Comparison of ENCODE assay signal across 1 cellular context in the genomic region with DNA sequence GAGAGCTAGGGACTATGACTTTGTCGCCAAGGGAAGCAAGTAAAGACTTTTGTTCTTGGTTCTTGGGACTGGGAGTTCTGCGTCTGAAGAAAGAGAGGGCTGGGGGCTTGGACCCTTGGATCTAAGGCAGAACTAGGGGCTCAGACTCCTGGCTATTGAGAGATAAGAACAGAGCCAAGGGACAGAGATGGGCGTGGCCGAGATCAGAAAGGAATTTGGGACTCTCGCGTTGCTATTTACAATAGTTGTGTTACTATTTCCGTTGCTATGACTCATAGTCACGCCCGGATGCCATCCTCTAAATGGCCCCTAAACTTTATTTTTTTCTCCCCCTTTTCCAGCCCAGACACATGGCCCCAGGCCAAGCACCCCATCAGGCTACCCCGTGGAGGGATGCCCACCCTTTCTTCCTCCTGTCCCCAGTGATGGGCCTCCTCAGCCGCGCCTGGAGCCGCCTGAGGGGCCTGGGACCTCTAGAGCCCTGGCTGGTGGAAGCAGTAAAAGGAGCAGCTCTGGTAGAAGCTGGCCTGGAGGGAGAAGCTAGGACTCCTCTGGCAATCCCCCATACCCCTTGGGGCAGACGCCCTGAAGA.
TF ChIP-seq lines count a peak whose summit lies in the region.

No MANE protein-coding gene starts in this region.

TF ChIP-seq in K562, 482 proteins besides CTCF, POLR2A, EP300 and RAD21 (continued from another document):
- TF ChIP-seq, protein P1, sequence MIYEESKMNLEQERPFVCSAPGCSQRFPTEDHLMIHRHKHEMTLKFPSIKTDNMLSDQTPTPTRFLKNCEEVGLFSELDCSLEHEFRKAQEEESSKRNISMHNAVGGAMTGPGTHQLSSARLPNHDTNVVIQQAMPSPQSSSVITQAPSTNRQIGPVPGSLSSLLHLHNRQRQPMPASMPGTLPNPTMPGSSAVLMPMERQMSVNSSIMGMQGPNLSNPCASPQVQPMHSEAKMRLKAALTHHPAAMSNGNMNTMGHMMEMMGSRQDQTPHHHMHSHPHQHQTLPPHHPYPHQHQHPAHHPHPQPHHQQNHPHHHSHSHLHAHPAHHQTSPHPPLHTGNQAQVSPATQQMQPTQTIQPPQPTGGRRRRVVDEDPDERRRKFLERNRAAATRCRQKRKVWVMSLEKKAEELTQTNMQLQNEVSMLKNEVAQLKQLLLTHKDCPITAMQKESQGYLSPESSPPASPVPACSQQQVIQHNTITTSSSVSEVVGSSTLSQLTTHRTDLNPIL (CRISPR knock-in tag; IDR thresholded peaks at IDR 0.05), result no peak
- TF ChIP-seq PURB (CRISPR knock-in tag; IDR thresholded peaks at IDR 0.05; ENCODE audit: low read depth) (no peak), XRCC5 (IDR thresholded peaks at IDR 0.05; ENCODE audit: low read depth, low read length) (no peak), MTA3 (IDR thresholded peaks at IDR 0.05; ENCODE audit: borderline replicate concordance) (no peak), CBX5 (IDR thresholded peaks at IDR 0.05; ENCODE audit: borderline replicate concordance, low read depth) (no peak), IFI16 (CRISPR knock-in tag; IDR thresholded peaks at IDR 0.05) (no peak), ZNF217 (CRISPR knock-in tag; IDR thresholded peaks at IDR 0.05) (no peak; the same call in 1 of the 2 replicates), CHCHD3 (CRISPR knock-in tag; IDR thresholded peaks at IDR 0.05) (no peak), ZNF778 (CRISPR knock-in tag; IDR thresholded peaks at IDR 0.05) (no peak), EZH2 (IDR thresholded peaks at IDR 0.05; ENCODE audit: borderline replicate concordance, low read depth, low read length) (no peak), GABPB1 (CRISPR knock-in tag; IDR thresholded peaks at IDR 0.05) (no peak), ZNF76 (CRISPR knock-in tag; IDR thresholded peaks at IDR 0.05; ENCODE audit: borderline replicate concordance) (no peak), RBBP5 (IDR thresholded peaks at IDR 0.05; ENCODE audit: borderline replicate concordance, insufficient read depth, low read length, poor library complexity, severe bottlenecking) (no peak), JUNB (CRISPR knock-in tag; conservative IDR thresholded peaks at IDR 0.05) (peak; percentile 61; the same call in 1 of the 2 replicates), TAF1 (IDR thresholded peaks at IDR 0.05; ENCODE audit: control insufficient read depth, extremely low read depth, insufficient read depth, low read length, severe bottlenecking) (peak; percentile 75), YY1 (IDR thresholded peaks at IDR 0.05; ENCODE audit: borderline replicate concordance in 1 of 3, control insufficient read depth in 1 of 3, extremely low read depth in 1 of 3, insufficient read depth in 3 of 3, insufficient read length in 1 of 3, insufficient replicate concordance in 2 of 3, low read depth in 1 of 3, low read length in 2 of 3) (no peak), KAT7 (CRISPR knock-in tag; IDR thresholded peaks at IDR 0.05; ENCODE audit: borderline replicate concordance) (no peak), NFE2L1 (tag; IDR thresholded peaks at IDR 0.05; ENCODE audit: borderline replicate concordance, low read depth) (no peak), RBFOX2 (IDR thresholded peaks at IDR 0.05; ENCODE audit: low read depth, low read length) (no peak), ZNF263 (CRISPR knock-in tag; IDR thresholded peaks at IDR 0.05; ENCODE audit: borderline replicate concordance) (no peak), DPF2 (IDR thresholded peaks at IDR 0.05) (peak; percentile 60; the same call in 1 of the 2 replicates), LCOR (CRISPR knock-in tag; IDR thresholded peaks at IDR 0.05) (no peak), ZNF146 (CRISPR knock-in tag; IDR thresholded peaks at IDR 0.05; ENCODE audit: unreplicated experiment) (no peak), SP1 (CRISPR knock-in tag; IDR thresholded peaks at IDR 0.05) (no peak)
- TF ChIP-seq, protein P2, sequence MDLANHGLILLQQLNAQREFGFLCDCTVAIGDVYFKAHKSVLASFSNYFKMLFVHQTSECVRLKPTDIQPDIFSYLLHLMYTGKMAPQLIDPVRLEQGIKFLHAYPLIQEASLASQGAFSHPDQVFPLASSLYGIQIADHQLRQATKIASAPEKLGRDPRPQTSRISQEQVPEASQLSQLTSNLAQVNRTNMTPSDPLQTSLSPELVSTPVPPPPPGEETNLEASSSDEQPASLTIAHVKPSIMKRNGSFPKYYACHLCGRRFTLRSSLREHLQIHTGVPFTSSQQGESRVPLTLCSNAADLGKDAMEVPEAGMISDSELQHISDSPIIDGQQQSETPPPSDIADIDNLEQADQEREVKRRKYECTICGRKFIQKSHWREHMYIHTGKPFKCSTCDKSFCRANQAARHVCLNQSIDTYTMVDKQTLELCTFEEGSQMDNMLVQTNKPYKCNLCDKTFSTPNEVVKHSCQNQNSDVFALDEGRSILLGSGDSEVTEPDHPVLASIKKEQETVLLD (IDR thresholded peaks at IDR 0.05), result no peak
- TF ChIP-seq, protein P3, sequence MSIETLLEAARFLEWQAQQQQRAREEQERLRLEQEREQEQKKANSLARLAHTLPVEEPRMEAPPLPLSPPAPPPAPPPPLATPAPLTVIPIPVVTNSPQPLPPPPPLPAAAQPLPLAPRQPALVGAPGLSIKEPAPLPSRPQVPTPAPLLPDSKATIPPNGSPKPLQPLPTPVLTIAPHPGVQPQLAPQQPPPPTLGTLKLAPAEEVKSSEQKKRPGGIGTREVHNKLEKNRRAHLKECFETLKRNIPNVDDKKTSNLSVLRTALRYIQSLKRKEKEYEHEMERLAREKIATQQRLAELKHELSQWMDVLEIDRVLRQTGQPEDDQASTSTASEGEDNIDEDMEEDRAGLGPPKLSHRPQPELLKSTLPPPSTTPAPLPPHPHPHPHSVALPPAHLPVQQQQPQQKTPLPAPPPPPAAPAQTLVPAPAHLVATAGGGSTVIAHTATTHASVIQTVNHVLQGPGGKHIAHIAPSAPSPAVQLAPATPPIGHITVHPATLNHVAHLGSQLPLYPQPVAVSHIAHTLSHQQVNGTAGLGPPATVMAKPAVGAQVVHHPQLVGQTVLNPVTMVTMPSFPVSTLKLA (conservative IDR thresholded peaks at IDR 0.05), result no peak
- TF ChIP-seq, protein P4, sequence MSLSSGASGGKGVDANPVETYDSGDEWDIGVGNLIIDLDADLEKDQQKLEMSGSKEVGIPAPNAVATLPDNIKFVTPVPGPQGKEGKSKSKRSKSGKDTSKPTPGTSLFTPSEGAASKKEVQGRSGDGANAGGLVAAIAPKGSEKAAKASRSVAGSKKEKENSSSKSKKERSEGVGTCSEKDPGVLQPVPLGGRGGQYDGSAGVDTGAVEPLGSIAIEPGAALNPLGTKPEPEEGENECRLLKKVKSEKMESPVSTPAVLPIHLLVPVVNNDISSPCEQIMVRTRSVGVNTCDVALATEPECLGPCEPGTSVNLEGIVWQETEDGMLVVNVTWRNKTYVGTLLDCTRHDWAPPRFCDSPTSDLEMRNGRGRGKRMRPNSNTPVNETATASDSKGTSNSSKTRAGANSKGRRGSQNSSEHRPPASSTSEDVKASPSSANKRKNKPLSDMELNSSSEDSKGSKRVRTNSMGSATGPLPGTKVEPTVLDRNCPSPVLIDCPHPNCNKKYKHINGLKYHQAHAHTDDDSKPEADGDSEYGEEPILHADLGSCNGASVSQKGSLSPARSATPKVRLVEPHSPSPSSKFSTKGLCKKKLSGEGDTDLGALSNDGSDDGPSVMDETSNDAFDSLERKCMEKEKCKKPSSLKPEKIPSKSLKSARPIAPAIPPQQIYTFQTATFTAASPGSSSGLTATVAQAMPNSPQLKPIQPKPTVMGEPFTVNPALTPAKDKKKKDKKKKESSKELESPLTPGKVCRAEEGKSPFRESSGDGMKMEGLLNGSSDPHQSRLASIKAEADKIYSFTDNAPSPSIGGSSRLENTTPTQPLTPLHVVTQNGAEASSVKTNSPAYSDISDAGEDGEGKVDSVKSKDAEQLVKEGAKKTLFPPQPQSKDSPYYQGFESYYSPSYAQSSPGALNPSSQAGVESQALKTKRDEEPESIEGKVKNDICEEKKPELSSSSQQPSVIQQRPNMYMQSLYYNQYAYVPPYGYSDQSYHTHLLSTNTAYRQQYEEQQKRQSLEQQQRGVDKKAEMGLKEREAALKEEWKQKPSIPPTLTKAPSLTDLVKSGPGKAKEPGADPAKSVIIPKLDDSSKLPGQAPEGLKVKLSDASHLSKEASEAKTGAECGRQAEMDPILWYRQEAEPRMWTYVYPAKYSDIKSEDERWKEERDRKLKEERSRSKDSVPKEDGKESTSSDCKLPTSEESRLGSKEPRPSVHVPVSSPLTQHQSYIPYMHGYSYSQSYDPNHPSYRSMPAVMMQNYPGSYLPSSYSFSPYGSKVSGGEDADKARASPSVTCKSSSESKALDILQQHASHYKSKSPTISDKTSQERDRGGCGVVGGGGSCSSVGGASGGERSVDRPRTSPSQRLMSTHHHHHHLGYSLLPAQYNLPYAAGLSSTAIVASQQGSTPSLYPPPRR (CRISPR knock-in tag; IDR thresholded peaks at IDR 0.05; ENCODE audit: borderline replicate concordance), result no peak
